Comparison of ENCODE assay signal across 10 cellular contexts in the genomic region with DNA sequence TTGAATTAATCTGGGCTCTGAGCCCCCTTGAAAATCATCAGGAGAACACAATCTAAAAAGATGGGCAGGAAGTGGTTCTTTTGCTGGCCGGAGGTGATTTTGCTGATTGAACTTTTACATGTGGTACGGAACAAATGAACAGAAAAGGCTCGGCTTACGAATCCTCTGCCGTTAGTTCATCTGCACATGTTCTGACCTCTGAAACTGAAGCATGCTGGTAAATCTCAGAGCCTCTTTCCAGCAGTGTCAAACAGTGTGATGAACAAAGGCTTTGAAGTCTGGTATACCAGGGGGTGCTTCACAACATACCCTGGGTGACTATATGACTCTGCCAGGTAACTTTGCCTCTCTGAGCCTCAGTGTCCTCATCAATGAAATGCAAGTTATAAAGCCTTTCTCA.
A peak's percentile ranks its signal among the peaks of the same experiment; 100 is the strongest.
DNase-seq lines count a peak whose midpoint lies in the region; ATAC-seq, FAIRE-seq and TF ChIP-seq lines count a peak whose summit lies in the region.
"Had no signal": no experiment of that assay in that cellular context is flagged by ENCODE, and none has a peak within 500 bp of the region (broad histone marks: within the 10 kb centered on the region; RNA-seq: fewer than 3 reads in every experiment).

No MANE protein-coding gene starts in this region.

- no peaks in the 10 kb centered on the region for H3K36me3 Mint-ChIP-seq in CD4-positive, alpha-beta T cell (ENCODE audit: low read depth)
- H3K36me3 Mint-ChIP-seq in activated T-helper 1 cell treated with anti-CD3 and anti-CD28 coated beads, Interleukin-12 subunit alpha, Interleukin-12 subunit beta, Interleukin-2, Interleukin-4 antibody, amounts not matched to agents 30 ng/mL and 10 ng/mL and 1 ng/mL, durations not matched to agents 14 hours and 24 hours and 36 hours (ENCODE audit: low read depth): no peaks in the 10 kb centered on the region
- no peaks in the 10 kb centered on the region for H3K36me3 Mint-ChIP-seq in naive thymus-derived CD8-positive, alpha-beta T cell

- POLR2A ChIA-PET in CD4-positive, alpha-beta T cell (lab: Charles Lee): interaction anchor here (1.1 to 2.5 kb wide), 3 partner anchors 166 to 422 kb away, joined by 3 to 7 read pairs (median 4); a partner anchor contains a TSS
- POLR2A ChIA-PET in naive thymus-derived CD8-positive, alpha-beta T cell (lab: Charles Lee): no interaction called here

- no peaks in the 10 kb centered on the region for H3K27me3 ChIP-seq in CD4-positive, alpha-beta T cell (ENCODE audit: control insufficient read depth, insufficient read depth, low read length)

- CTCF ChIA-PET in CD4-positive, alpha-beta T cell (lab: Charles Lee): no interaction called here

- H3K27ac Mint-ChIP-seq in CD4-positive, alpha-beta T cell: peak overlapping the region; percentile 79
- peak overlapping the region; percentile 49 for H3K27ac Mint-ChIP-seq in activated T-helper 1 cell treated with anti-CD3 and anti-CD28 coated beads, Interleukin-12 subunit alpha, Interleukin-12 subunit beta, Interleukin-2, Interleukin-4 antibody, amounts not matched to agents 30 ng/mL and 10 ng/mL and 1 ng/mL, durations not matched to agents 14 hours and 24 hours and 36 hours
- H3K27ac Mint-ChIP-seq in naive thymus-derived CD8-positive, alpha-beta T cell: peak overlapping the region; percentile 15 to 91 (median 78)
- H3K27ac Mint-ChIP-seq: dendritic cell treated with granulocyte-macrophage colony-stimulating factor and Interleukin-4, amounts not matched to agents 40 ng/mL and 50 ng/mL, for 4 days had no signal

- peak overlapping the region; percentile 74 for H3K4me3 Mint-ChIP-seq in CD4-positive, alpha-beta T cell
- H3K4me3 Mint-ChIP-seq in activated T-helper 1 cell treated with anti-CD3 and anti-CD28 coated beads, Interleukin-12 subunit alpha, Interleukin-12 subunit beta, Interleukin-2, Interleukin-4 antibody, amounts not matched to agents 30 ng/mL and 10 ng/mL and 1 ng/mL, durations not matched to agents 14 hours and 24 hours and 36 hours: peak overlapping the region; percentile 38
- H3K4me3 Mint-ChIP-seq in naive thymus-derived CD8-positive, alpha-beta T cell: peak overlapping the region; percentile 44 to 88 (median 70)

- H3K27me3 Mint-ChIP-seq in CD4-positive, alpha-beta T cell: no peaks in the 10 kb centered on the region
- no peaks in the 10 kb centered on the region for H3K27me3 Mint-ChIP-seq in activated T-helper 1 cell treated with anti-CD3 and anti-CD28 coated beads, Interleukin-12 subunit alpha, Interleukin-12 subunit beta, Interleukin-2, Interleukin-4 antibody, amounts not matched to agents 30 ng/mL and 10 ng/mL and 1 ng/mL, durations not matched to agents 14 hours and 24 hours and 36 hours (ENCODE audit: insufficient read depth)
- H3K27me3 Mint-ChIP-seq in naive thymus-derived CD8-positive, alpha-beta T cell: peaks cover 0 to 1% (median 0%) of the 10 kb centered on the region in 5 donors
- H3K27me3 Mint-ChIP-seq: dendritic cell treated with granulocyte-macrophage colony-stimulating factor and Interleukin-4, amounts not matched to agents 40 ng/mL and 50 ng/mL, for 4 days had no signal

- peak; percentile 44 for ATAC-seq in CD4-positive, alpha-beta T cell (ENCODE audit: poor library complexity)
- peak; percentile 46 for ATAC-seq in GM21723 (IDR thresholded peaks at IDR 0.05; ENCODE audit: unreplicated experiment)
- ATAC-seq in naive thymus-derived CD8-positive, alpha-beta T cell: peak; percentile 64 to 85
- ATAC-seq in GM21423 (IDR thresholded peaks at IDR 0.05; ENCODE audit: unreplicated experiment): no peak
- ATAC-seq in GM18519 (IDR thresholded peaks at IDR 0.05; ENCODE audit: low FRiP score, unreplicated experiment): no peak

- peak in 1 of 10 experiments; percentile 5 for DNase-seq in CD4-positive, alpha-beta T cell
- DNase-seq in activated T-helper 1 cell treated with anti-CD3 and anti-CD28 coated beads, Interleukin-12 subunit alpha, Interleukin-12 subunit beta, Interleukin-2, Interleukin-4 antibody, amounts not matched to agents 30 ng/mL and 10 ng/mL and 1 ng/mL, durations not matched to agents 14 hours and 24 hours and 36 hours (ENCODE audit: low spot score): no peak
- DNase-seq in naive thymus-derived CD8-positive, alpha-beta T cell: peak in 4 of 10 donors; percentile 12 to 44 (median 27)
- DNase-seq in NCI-H774 (lab: John Stamatoyannopoulos, UW) (no peak), D721Med (ENCODE audit: insufficient read length, low spot score) (no peak)
- DNase-seq: NCI-H187 treated with DMSO at 0.1 percent for 48 hours had no signal

- TF ChIP-seq CTCF in CD4-positive, alpha-beta T cell (IDR thresholded peaks at IDR 0.05): no peak
- no peak for TF ChIP-seq CTCF in D721Med (IDR thresholded peaks at IDR 0.05; ENCODE audit: insufficient read depth, missing control alignments)

- H3K9me3 ChIP-seq in CD4-positive, alpha-beta T cell (ENCODE audit: control insufficient read depth, low read length): no peaks in the 10 kb centered on the region

- no peak for FAIRE-seq in D721Med (lab: Jason Lieb, UNC)

- intact Hi-C loops in CD4-positive, alpha-beta T cell (cut with DNase I, micrococcal nuclease): loop anchor here in 1 of 2 experiments (2.0 to 10.0 kb wide), 3 partner anchors 724 to 1579 kb away; no protein-coding TSS in a partner anchor
- intact Hi-C loops in activated T-helper 1 cell treated with anti-CD3 and anti-CD28 coated beads, Interleukin-12 subunit alpha, Interleukin-12 subunit beta, Interleukin-2, Interleukin-4 antibody, amounts not matched to agents 30 ng/mL and 10 ng/mL and 1 ng/mL, durations not matched to agents 14 hours and 24 hours and 36 hours (cut with micrococcal nuclease): loop anchor here (5.0 to 10.0 kb wide), 3 partner anchors 231 to 1576 kb away; a partner anchor contains a TSS

- no peak overlapping the region for H3K27ac ChIP-seq in CD4-positive, alpha-beta T cell (ENCODE audit: low read depth, low read length)

- H3K9me3 Mint-ChIP-seq in CD4-positive, alpha-beta T cell: no peaks in the 10 kb centered on the region
- H3K9me3 Mint-ChIP-seq in activated T-helper 1 cell treated with anti-CD3 and anti-CD28 coated beads, Interleukin-12 subunit alpha, Interleukin-12 subunit beta, Interleukin-2, Interleukin-4 antibody, amounts not matched to agents 30 ng/mL and 10 ng/mL and 1 ng/mL, durations not matched to agents 14 hours and 24 hours and 36 hours: no peaks in the 10 kb centered on the region
- H3K9me3 Mint-ChIP-seq in naive thymus-derived CD8-positive, alpha-beta T cell: no peaks in the 10 kb centered on the region
- H3K9me3 Mint-ChIP-seq: dendritic cell treated with granulocyte-macrophage colony-stimulating factor and Interleukin-4, amounts not matched to agents 40 ng/mL and 50 ng/mL, for 4 days had no signal

- peaks cover 36% of the 10 kb centered on the region for H3K4me1 Mint-ChIP-seq in CD4-positive, alpha-beta T cell (ENCODE audit: low read depth)
- H3K4me1 Mint-ChIP-seq in activated T-helper 1 cell treated with anti-CD3 and anti-CD28 coated beads, Interleukin-12 subunit alpha, Interleukin-12 subunit beta, Interleukin-2, Interleukin-4 antibody, amounts not matched to agents 30 ng/mL and 10 ng/mL and 1 ng/mL, durations not matched to agents 14 hours and 24 hours and 36 hours (ENCODE audit: low read depth): peaks cover 34% of the 10 kb centered on the region
- H3K4me1 Mint-ChIP-seq in naive thymus-derived CD8-positive, alpha-beta T cell: peaks cover 22 to 35% (median 32%) of the 10 kb centered on the region in 4 donors

Comparison
In these comparisons a context has a peak if more than half of its experiments do, and no peak if none do; other contexts are left out.
1. ATAC-seq: peak in CD4-positive, alpha-beta T cell (single experiment), GM21723 (single experiment) and naive thymus-derived CD8-positive, alpha-beta T cell (2 of 2); none in GM21423 (single experiment) and GM18519 (single experiment).
2. Peak in every context shown above with its lines, with median percentiles within 50 percentile points of each other: H3K27ac Mint-ChIP-seq and H3K4me3 Mint-ChIP-seq.